ENCODE assay signal across 29 cellular contexts in genomic region chr2:33384562-33384961, GRCh38.
"Had no signal": no experiment of that assay in that cellular context is flagged by ENCODE, and none has a peak within 500 bp of the region (broad histone marks: within the 10 kb centered on the region; RNA-seq: fewer than 3 reads in every experiment).

No MANE protein-coding gene starts in this region.

- H3K27ac ChIP-seq: KMS-11, SJSA1 had no signal

- H3K36me3 ChIP-seq: SJSA1 had no signal

- FAIRE-seq: astrocyte had no signal

- ATAC-seq: activated CD4-positive, CD25-positive, alpha-beta regulatory T cell treated with anti-CD3 and anti-CD28 coated beads, Interleukin-2, amount 50 U/mL, for 24 hours; activated CD8-positive, alpha-beta T cell treated with anti-CD3 and anti-CD28 coated beads, Interleukin-2, amount 10 ng/mL, durations not matched to agents 7 days and 5 days; Panc1; SK-N-SH treated with all-trans-retinoic acid at 6 μM for 48 hours had no signal

- H3K4me3 Mint-ChIP-seq: activated CD8-positive, alpha-beta T cell treated with anti-CD3 and anti-CD28 coated beads, Interleukin-2, amount 10 ng/mL, durations not matched to agents 7 days and 5 days; activated naive CD4-positive, alpha-beta T cell treated with anti-CD3 and anti-CD28 coated beads, Interleukin-2, amount 50 U/mL, for 24 hours; activated T-cell treated with anti-CD3 and anti-CD28 coated beads, Interleukin-2, amount 50 U/mL, for 24 hours; activated T-helper 1 cell treated with anti-CD3 and anti-CD28 coated beads, Interleukin-12 subunit alpha, Interleukin-12 subunit beta, Interleukin-2, Interleukin-4 antibody, amounts not matched to agents 30 ng/mL and 10 ng/mL and 1 ng/mL, durations not matched to agents 14 hours and 24 hours and 36 hours; brain; T-helper 1 cell treated with Interleukin-12 subunit alpha and Interleukin-12 subunit beta and Interleukin-4 antibody, amounts not matched to agents 30 μg/mL and 1 μg/mL, for 36 hours had no signal

- H3K27me3 ChIP-seq: SJSA1 had no signal

- H3K9me3 Mint-ChIP-seq: activated naive CD4-positive, alpha-beta T cell treated with anti-CD3 and anti-CD28 coated beads, Interleukin-2, amount 50 U/mL, for 24 hours; activated T-cell treated with anti-CD3 and anti-CD28 coated beads, Interleukin-2, amount 50 U/mL, for 24 hours; activated T-helper 1 cell treated with anti-CD3 and anti-CD28 coated beads, Interleukin-12 subunit alpha, Interleukin-12 subunit beta, Interleukin-2, Interleukin-4 antibody, amounts not matched to agents 30 ng/mL and 10 ng/mL and 1 ng/mL, durations not matched to agents 14 hours and 24 hours and 36 hours; brain; T-helper 1 cell treated with Interleukin-12 subunit alpha and Interleukin-12 subunit beta and Interleukin-4 antibody, amounts not matched to agents 30 μg/mL and 1 μg/mL, for 36 hours had no signal

- H3K27ac Mint-ChIP-seq: activated CD8-positive, alpha-beta T cell treated with anti-CD3 and anti-CD28 coated beads, Interleukin-2, amount 10 ng/mL, durations not matched to agents 7 days and 5 days; activated naive CD4-positive, alpha-beta T cell treated with anti-CD3 and anti-CD28 coated beads, Interleukin-2, amount 50 U/mL, for 24 hours; activated T-cell treated with anti-CD3 and anti-CD28 coated beads, Interleukin-2, amount 50 U/mL, for 24 hours; activated T-helper 1 cell treated with anti-CD3 and anti-CD28 coated beads, Interleukin-12 subunit alpha, Interleukin-12 subunit beta, Interleukin-2, Interleukin-4 antibody, amounts not matched to agents 30 ng/mL and 10 ng/mL and 1 ng/mL, durations not matched to agents 14 hours and 24 hours and 36 hours; T-helper 1 cell treated with Interleukin-12 subunit alpha and Interleukin-12 subunit beta and Interleukin-4 antibody, amounts not matched to agents 30 μg/mL and 1 μg/mL, for 36 hours had no signal

- H3K4me1 ChIP-seq: SJSA1 had no signal

- H3K4me2 ChIP-seq: KMS-11 had no signal

- H3K4me3 ChIP-seq: SJSA1 had no signal

- H3K36me3 Mint-ChIP-seq: activated naive CD4-positive, alpha-beta T cell treated with anti-CD3 and anti-CD28 coated beads, Interleukin-2, amount 50 U/mL, for 24 hours had no signal

- DNase-seq: activated CD4-positive, alpha-beta T cell treated with anti-CD3 and anti-CD28 coated beads for 4 hours; activated CD4-positive, alpha-beta T cell treated with anti-CD3 and anti-CD28 coated beads, Interleukin-2, amount 50 U/mL, for 4 hours; activated CD8-positive, alpha-beta memory T cell treated with anti-CD3 and anti-CD28 coated beads, Interleukin-2, amount 50 U/mL, for 48 hours; activated CD8-positive, alpha-beta T cell treated with anti-CD3 and anti-CD28 coated beads, Interleukin-2, amount 10 ng/mL, durations not matched to agents 7 days and 5 days; activated effector memory CD4-positive, alpha-beta T cell treated with Interleukin-2 at 50 U/mL for 16 hours; activated naive CD4-positive, alpha-beta T cell; activated T-cell treated with anti-CD3 and anti-CD28 coated beads, Interleukin-2, amount 50 U/mL, for 24 hours; NCI-H1092; NCI-H1417; NCI-H1694; NCI-H2029; NCI-H2107; NCI-H2171 treated with DMSO at 0.1 percent for 48 hours; NCI-H226; NCI-H526; NCI-H774; OCI-M1; RPMI8226; SHP77 had no signal

- H3K9ac ChIP-seq: KMS-11 had no signal

- H3K9me3 ChIP-seq: SJSA1 had no signal

- H3K27me3 Mint-ChIP-seq: brain had no signal
